27 cellular contexts compared by ENCODE assay signal in the genomic region with DNA sequence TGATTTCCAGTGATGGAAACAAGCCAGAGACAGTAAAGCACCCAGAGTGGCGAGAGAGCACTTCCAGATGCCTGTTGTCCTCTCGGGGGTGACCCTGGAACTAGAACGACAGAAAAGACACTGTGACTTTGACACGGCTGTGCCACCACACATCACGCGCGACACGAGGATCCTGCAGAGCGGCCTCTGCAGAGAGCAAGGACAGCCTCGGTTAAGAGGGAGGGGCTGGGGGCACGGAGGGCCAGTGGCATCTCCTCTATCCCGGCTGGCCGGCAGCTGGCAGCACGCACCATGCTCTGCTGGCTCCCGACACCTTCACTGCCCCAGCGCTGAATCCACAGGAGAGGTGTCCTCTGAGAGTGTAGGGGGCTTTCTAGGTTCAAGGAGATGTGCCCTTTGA. TPM values are rescaled to one million over a fixed set of nuclear protein-coding genes. Genes with fewer than 3 reads are reported as not detected.
"Had no signal": no experiment of that assay in that cellular context is flagged by ENCODE, and none has a peak within 500 bp of the region (broad histone marks: within the 10 kb centered on the region; RNA-seq: fewer than 3 reads in every experiment).

No MANE protein-coding gene starts in this region.

- DNase-seq: activated CD4-positive, alpha-beta memory T cell treated with anti-CD3 and anti-CD28 coated beads, Interleukin-2, amount 10 ng/mL, durations not matched to agents 7 days and 5 days; activated CD4-positive, alpha-beta T cell treated with anti-CD3 and anti-CD28 coated beads, Interleukin-2, amount 10 ng/mL, durations not matched to agents 24 days and 14 days; activated CD8-positive, alpha-beta memory T cell treated with anti-CD3 and anti-CD28 coated beads, Interleukin-2, amount 50 U/mL, for 48 hours; activated gamma-delta T cell; activated naive CD4-positive, alpha-beta T cell treated with anti-CD3 and anti-CD28 coated beads, Interleukin-2, amount 10 ng/mL, durations not matched to agents 7 days and 5 days; activated T-cell treated with anti-CD3 and anti-CD28 coated beads, Interleukin-2, amount 50 U/mL, for 24 hours; amygdala; effector memory CD4-positive, alpha-beta T cell; left lung; mucosa of descending colon; stimulated activated CD4-positive, alpha-beta T cell treated with anti-CD3 and anti-CD28 coated beads, Interleukin-12 subunit alpha, Interleukin-12 subunit beta, amount 100 ng/mL, for 4 hours; stimulated activated CD4-positive, alpha-beta T cell treated with anti-CD3 and anti-CD28 coated beads, Interleukin-4, amount 100 ng/mL, for 1 hour; stimulated activated naive CD8-positive, alpha-beta T cell treated with anti-CD3 and anti-CD28 coated beads, Interleukin-15, amount 100 ng/mL, for 72 hours; substantia nigra; SW 1271; T-helper 9 cell; tibial artery; upper lobe of right lung had no signal

- H3K9me3 Mint-ChIP-seq: activated CD4-positive, alpha-beta memory T cell treated with anti-CD3 and anti-CD28 coated beads, Interleukin-2, amount 10 ng/mL, durations not matched to agents 7 days and 5 days; activated CD4-positive, alpha-beta T cell treated with anti-CD3 and anti-CD28 coated beads, Interleukin-2, amount 10 ng/mL, durations not matched to agents 24 days and 14 days; activated naive CD4-positive, alpha-beta T cell treated with anti-CD3 and anti-CD28 coated beads, Interleukin-2, amount 10 ng/mL, durations not matched to agents 7 days and 5 days; activated T-cell treated with anti-CD3 and anti-CD28 coated beads, Interleukin-2, amount 50 U/mL, for 24 hours; central memory CD8-positive, alpha-beta T cell; dendritic cell treated with granulocyte-macrophage colony-stimulating factor and Interleukin-4, amounts not matched to agents 40 ng/mL and 50 ng/mL, for 4 days; natural killer cell treated with Interleukin-12 subunit alpha and Interleukin-12 subunit beta and Interleukin-15 and Interleukin-18, amount 100 ng/mL, for 72 hours; stimulated activated naive CD8-positive, alpha-beta T cell treated with anti-CD3 and anti-CD28 coated beads, Interleukin-15, amount 100 ng/mL, for 72 hours; T-helper 1 cell treated with Interleukin-12 subunit alpha and Interleukin-12 subunit beta and Interleukin-4 antibody, amounts not matched to agents 30 μg/mL and 1 μg/mL, for 36 hours had no signal

- H3K4me1 ChIP-seq: tibial artery, upper lobe of right lung had no signal

- H3K9me3 ChIP-seq: heart left ventricle, left lung, mucosa of descending colon, tibial artery, upper lobe of right lung had no signal

- H3K27me3 ChIP-seq: heart left ventricle, left lung, tibial artery, upper lobe of right lung had no signal

- H3K27ac Mint-ChIP-seq: activated CD4-positive, alpha-beta memory T cell treated with anti-CD3 and anti-CD28 coated beads, Interleukin-2, amount 10 ng/mL, durations not matched to agents 7 days and 5 days; activated CD4-positive, alpha-beta T cell treated with anti-CD3 and anti-CD28 coated beads, Interleukin-2, amount 10 ng/mL, durations not matched to agents 24 days and 14 days; activated T-cell treated with anti-CD3 and anti-CD28 coated beads, Interleukin-2, amount 50 U/mL, for 24 hours; dendritic cell treated with granulocyte-macrophage colony-stimulating factor and Interleukin-4, amounts not matched to agents 40 ng/mL and 50 ng/mL, for 4 days; natural killer cell treated with Interleukin-12 subunit alpha and Interleukin-12 subunit beta and Interleukin-15 and Interleukin-18, amount 100 ng/mL, for 72 hours; stimulated activated naive CD8-positive, alpha-beta T cell treated with anti-CD3 and anti-CD28 coated beads, Interleukin-15, amount 100 ng/mL, for 72 hours; T-helper 1 cell treated with Interleukin-12 subunit alpha and Interleukin-12 subunit beta and Interleukin-4 antibody, amounts not matched to agents 30 μg/mL and 1 μg/mL, for 36 hours had no signal

- H3K4me1 Mint-ChIP-seq: activated CD4-positive, alpha-beta memory T cell treated with anti-CD3 and anti-CD28 coated beads, Interleukin-2, amount 10 ng/mL, durations not matched to agents 7 days and 5 days; activated CD4-positive, alpha-beta T cell treated with anti-CD3 and anti-CD28 coated beads, Interleukin-2, amount 10 ng/mL, durations not matched to agents 24 days and 14 days; activated naive CD4-positive, alpha-beta T cell treated with anti-CD3 and anti-CD28 coated beads, Interleukin-2, amount 10 ng/mL, durations not matched to agents 7 days and 5 days; central memory CD8-positive, alpha-beta T cell; stimulated activated naive CD8-positive, alpha-beta T cell treated with anti-CD3 and anti-CD28 coated beads, Interleukin-15, amount 100 ng/mL, for 72 hours had no signal

- H3K4me3 ChIP-seq: heart left ventricle, left lung, mucosa of descending colon, skin epidermis, tibial artery, upper lobe of right lung had no signal

- H3K27me3 Mint-ChIP-seq: central memory CD8-positive, alpha-beta T cell; dendritic cell treated with granulocyte-macrophage colony-stimulating factor and Interleukin-4, amounts not matched to agents 40 ng/mL and 50 ng/mL, for 4 days; natural killer cell treated with Interleukin-12 subunit alpha and Interleukin-12 subunit beta and Interleukin-15 and Interleukin-18, amount 100 ng/mL, for 72 hours had no signal

- H3K4me3 Mint-ChIP-seq: activated CD4-positive, alpha-beta memory T cell treated with anti-CD3 and anti-CD28 coated beads, Interleukin-2, amount 10 ng/mL, durations not matched to agents 7 days and 5 days; activated CD4-positive, alpha-beta T cell treated with anti-CD3 and anti-CD28 coated beads, Interleukin-2, amount 10 ng/mL, durations not matched to agents 24 days and 14 days; activated naive CD4-positive, alpha-beta T cell treated with anti-CD3 and anti-CD28 coated beads, Interleukin-2, amount 10 ng/mL, durations not matched to agents 7 days and 5 days; activated T-cell treated with anti-CD3 and anti-CD28 coated beads, Interleukin-2, amount 50 U/mL, for 24 hours; central memory CD8-positive, alpha-beta T cell; dendritic cell treated with granulocyte-macrophage colony-stimulating factor and Interleukin-4, amounts not matched to agents 40 ng/mL and 50 ng/mL, for 4 days; natural killer cell treated with Interleukin-12 subunit alpha and Interleukin-12 subunit beta and Interleukin-15 and Interleukin-18, amount 100 ng/mL, for 72 hours; stimulated activated naive CD8-positive, alpha-beta T cell treated with anti-CD3 and anti-CD28 coated beads, Interleukin-15, amount 100 ng/mL, for 72 hours; T-helper 1 cell treated with Interleukin-12 subunit alpha and Interleukin-12 subunit beta and Interleukin-4 antibody, amounts not matched to agents 30 μg/mL and 1 μg/mL, for 36 hours had no signal

- ATAC-seq: activated CD4-positive, CD25-positive, alpha-beta regulatory T cell treated with anti-CD3 and anti-CD28 coated beads, Interleukin-2, amount 50 U/mL, for 24 hours; left lung; mucosa of descending colon; natural killer cell treated with Interleukin-12 subunit alpha and Interleukin-12 subunit beta and Interleukin-15 and Interleukin-18, amount 100 ng/mL, for 72 hours; sciatic nerve; upper lobe of right lung had no signal

- H3K27ac ChIP-seq: left lung, skin epidermis, tibial artery, upper lobe of right lung, VCaP had no signal

RNA-seq across cellular contexts. Expression of a gene that starts 50.0 kb away (rescaled TPM):
- total RNA-seq: activated CD4-positive, alpha-beta memory T cell treated with anti-CD3 and anti-CD28 coated beads, Interleukin-2, amount 10 ng/mL, durations not matched to agents 7 days and 5 days had no signal
